ENCODE assay signal across 7 cellular contexts in the genomic region with DNA sequence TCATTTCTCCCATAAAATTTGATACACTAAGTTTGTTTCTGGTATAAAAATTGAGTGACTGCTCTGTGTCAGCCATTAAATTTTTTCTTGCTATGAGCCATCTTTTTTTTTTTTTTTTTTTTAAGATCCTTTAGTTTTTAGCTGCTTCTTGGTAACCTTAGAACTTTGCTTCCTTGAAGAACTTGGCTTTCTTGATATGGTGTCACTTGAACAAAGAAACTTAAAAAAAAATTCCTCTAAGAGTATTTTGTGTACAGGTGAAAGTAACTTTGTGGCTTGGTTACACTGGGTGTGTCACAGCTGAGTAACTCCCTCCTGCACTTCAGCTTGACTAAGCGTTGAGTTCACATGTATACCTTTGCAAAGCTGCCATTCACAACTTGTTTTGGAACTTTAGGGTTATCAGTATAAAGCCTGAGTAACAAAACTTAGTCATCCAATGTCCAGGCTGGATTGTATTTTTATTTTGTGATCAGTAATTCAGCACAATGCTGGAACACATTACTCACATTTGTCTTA. TPM values are rescaled to one million over a fixed set of nuclear protein-coding genes. Genes with fewer than 3 reads are reported as not detected.
DNase-seq lines count a peak whose midpoint lies in the region; ATAC-seq and TF ChIP-seq lines count a peak whose summit lies in the region.

No MANE protein-coding gene starts in this region.

- no peaks in the 10 kb centered on the region for H3K27me3 ChIP-seq in neural progenitor cell

- no peak for TF ChIP-seq CTCF in neural progenitor cell (IDR thresholded peaks at IDR 0.05)

- peak overlapping the region; percentile 97 for H3K9ac ChIP-seq in SK-N-MC (ENCODE audit: insufficient read length)
- H3K9ac ChIP-seq in neural progenitor cell, result no peak overlapping the region

- peaks cover 48% of the 10 kb centered on the region for H3K4me1 ChIP-seq in neural progenitor cell

- H3K36me3 Mint-ChIP-seq in neural progenitor cell, result peaks cover 41% of the 10 kb centered on the region

- peaks cover 62% of the 10 kb centered on the region for H3K4me1 Mint-ChIP-seq in neural progenitor cell

- peaks cover 2% of the 10 kb centered on the region for H3K27me3 Mint-ChIP-seq in neural progenitor cell (ENCODE audit: insufficient read depth, low read depth)

- no peak overlapping the region for H3K27ac Mint-ChIP-seq in neural progenitor cell

- H3K27ac ChIP-seq in SK-N-MC (peak overlapping the region; percentile 96), neural progenitor cell (no peak overlapping the region)

- peak overlapping the region; percentile 77 for H3K4me2 ChIP-seq in neural progenitor cell

- no peak for DNase-seq in SK-N-MC (ENCODE audit: low read depth, low spot score)
- DNase-seq in dermis blood vessel endothelial cell, result peak; percentile 63
- DNase-seq in neural progenitor cell (ENCODE audit: low spot score), result no peak
- no peak for DNase-seq in NOMO-1 treated with dmso at 0.1 percent for 144 hours (lab: John Stamatoyannopoulos, UW; ENCODE audit: unreplicated experiment)
- no peak for DNase-seq in SKM-1 treated with dmso at 0.1 percent for 144 hours (lab: John Stamatoyannopoulos, UW; ENCODE audit: unreplicated experiment)

- peaks cover 10% of the 10 kb centered on the region for H3K9me3 Mint-ChIP-seq in neural progenitor cell

- H3K4me3 ChIP-seq in SK-N-MC (peak overlapping the region; percentile 92), neural progenitor cell (peak overlapping the region; percentile 85)

- H3K4me3 Mint-ChIP-seq in neural progenitor cell, result peak overlapping the region; percentile 53

- H3K9me3 ChIP-seq in SK-N-MC (ENCODE audit: low read depth, low read length), result no peaks in the 10 kb centered on the region
- H3K9me3 ChIP-seq in neural progenitor cell (ENCODE audit: low read depth), result no peaks in the 10 kb centered on the region

- peaks cover 100% of the 10 kb centered on the region for H3K79me2 ChIP-seq in neural progenitor cell (ENCODE audit: low read depth)

- H3K36me3 ChIP-seq in SK-N-MC (ENCODE audit: insufficient read depth, low read length) (peaks cover 56% of the 10 kb centered on the region), neural progenitor cell (peaks cover 12% of the 10 kb centered on the region)

- ATAC-seq in GM18858 (IDR thresholded peaks at IDR 0.05; ENCODE audit: unreplicated experiment) (peak; percentile 33), HG02610 (IDR thresholded peaks at IDR 0.05; ENCODE audit: unreplicated experiment) (peak; percentile 35)

- H3F3A ChIP-seq in neural progenitor cell (ENCODE audit: low read depth), result peaks cover 84% of the 10 kb centered on the region

- H2AFZ ChIP-seq in neural progenitor cell (replicated peaks), result no peak overlapping the region

- peaks cover 93% of the 10 kb centered on the region for H4K20me1 ChIP-seq in neural progenitor cell (ENCODE audit: low read depth)

RNA-seq across cellular contexts. Expression of a gene that starts 6.5 kb away (rescaled TPM):
- total RNA-seq in dermis blood vessel endothelial cell (67.0 and 67.9 TPM in 2 replicates), neural progenitor cell (ENCODE audit: low replicate concordance) (77.6 and 128 TPM in 2 replicates)
